In the genomic region with DNA sequence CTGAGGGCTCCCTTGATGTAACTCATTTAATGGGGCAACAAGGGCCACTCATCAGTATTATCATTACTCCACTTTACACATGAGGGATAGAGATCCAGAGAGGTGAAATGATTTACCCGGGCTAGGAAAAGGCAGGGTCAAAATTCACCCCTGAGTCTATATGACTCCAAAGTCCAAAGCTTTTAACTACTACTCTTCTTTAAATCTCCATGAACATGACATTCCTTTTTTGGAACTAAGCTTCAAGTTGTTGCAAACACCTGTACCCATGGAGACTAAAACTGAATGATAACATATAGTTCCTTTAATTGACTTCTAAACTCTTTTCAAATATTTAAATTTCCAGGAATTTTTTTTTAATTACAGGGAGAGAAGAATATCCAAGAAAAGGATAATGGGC, we compare ENCODE assay signal across 23 cellular contexts.
"Had no signal": no experiment of that assay in that cellular context is flagged by ENCODE, and none has a peak within 500 bp of the region (broad histone marks: within the 10 kb centered on the region; RNA-seq: fewer than 3 reads in every experiment).

No MANE protein-coding gene starts in this region.

- H3K9ac ChIP-seq: SK-N-SH had no signal

- H3K27me3 ChIP-seq: adrenal gland, Peyer's patch, SJSA1 had no signal

- H3K4me2 ChIP-seq: SK-N-SH had no signal

- FAIRE-seq: bronchial epithelial cell, K562, TTC549 had no signal

- DNase-seq: activated CD4-positive, alpha-beta T cell treated with anti-CD3 and anti-CD28 coated beads, Interleukin-2, amount 10 ng/mL, durations not matched to agents 24 days and 14 days; activated CD4-positive, alpha-beta T cell treated with anti-CD3 and anti-CD28 coated beads, Interleukin-2, amount 50 U/mL, for 4 hours; activated CD8-positive, alpha-beta T cell treated with anti-CD3 and anti-CD28 coated beads for 36 hours; activated gamma-delta T cell treated with Interleukin-2 at 50 U/mL for 16 hours; activated naive CD4-positive, alpha-beta T cell treated with anti-CD3 and anti-CD28 coated beads for 36 hours; activated T-cell treated with anti-CD3 and anti-CD28 coated beads, Interleukin-2, amount 50 U/mL, for 1 hour; adrenal gland; NCI-H1105 treated with DMSO at 0.1 percent for 48 hours; NCI-H1436; NCI-H1694; NCI-H1930; NCI-H2081 treated with DMSO at 0.1 percent for 48 hours; NCI-H226; NCI-H524 treated with DMSO at 0.1 percent for 48 hours; PC-3; Peyer's patch; RPMI8226; SHP77 treated with DMSO at 0.1 percent for 48 hours; SK-N-SH had no signal

- H3K9me3 ChIP-seq: adrenal gland, Peyer's patch, SJSA1, SK-N-SH had no signal

- H3K36me3 ChIP-seq: adrenal gland, Peyer's patch, SJSA1 had no signal

- H3K27ac ChIP-seq: adrenal gland, Peyer's patch, SJSA1 had no signal

- H3K4me3 ChIP-seq: adrenal gland, K562, Peyer's patch, SJSA1 had no signal

- H3K4me1 ChIP-seq: adrenal gland, SJSA1 had no signal
